Comparison of ENCODE assay signal across 9 cellular contexts in the genomic region with DNA sequence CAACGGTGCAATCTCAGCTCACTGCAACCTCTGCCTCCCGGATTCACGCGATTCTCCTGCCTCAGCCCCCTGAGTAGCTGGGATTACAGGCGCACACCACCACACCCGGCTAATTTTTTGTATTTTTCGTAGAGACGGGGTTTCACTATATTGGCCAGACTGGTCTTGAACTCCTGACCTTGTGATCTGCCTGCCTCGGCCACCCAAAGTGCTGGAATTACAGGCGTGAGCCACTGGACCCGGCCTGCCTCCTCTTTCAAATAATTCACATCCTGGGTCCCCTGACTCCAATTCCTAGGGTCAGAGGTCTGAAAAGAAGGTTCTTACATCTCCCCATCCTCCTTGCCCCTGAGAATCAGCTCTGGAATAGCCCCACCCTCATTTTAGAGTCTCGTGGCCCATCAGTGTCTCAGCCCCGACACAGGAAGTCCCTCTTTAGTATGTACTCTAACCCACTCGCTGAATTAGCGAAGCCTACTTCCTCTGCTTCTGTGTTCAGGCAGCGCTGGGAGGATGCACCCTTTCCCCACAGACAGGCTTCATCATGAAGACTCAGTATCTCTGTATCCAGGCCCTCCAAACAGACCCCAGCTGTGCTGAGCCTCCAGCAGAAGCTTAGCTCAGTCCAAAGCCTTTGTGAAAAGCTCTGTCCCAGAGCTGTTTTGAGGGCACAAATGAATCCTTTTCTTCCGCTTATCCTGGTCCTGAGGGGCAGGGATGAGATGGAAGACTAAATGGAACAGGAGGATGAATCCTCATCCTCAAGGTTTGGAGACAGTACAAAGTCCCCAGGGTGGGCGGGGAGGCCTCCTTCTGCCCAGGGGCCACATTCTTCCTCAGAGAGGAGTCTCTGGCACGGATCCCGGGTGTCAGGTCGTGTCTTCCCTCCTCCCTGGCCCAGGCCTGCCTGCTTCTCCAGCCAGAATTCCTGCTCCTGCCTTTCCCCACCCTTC. TPM values are rescaled to one million over a fixed set of nuclear protein-coding genes. Genes with fewer than 3 reads are reported as not detected.
DNase-seq lines count a peak whose midpoint lies in the region; ATAC-seq lines count a peak whose summit lies in the region.
"Had no signal": no experiment of that assay in that cellular context is flagged by ENCODE, and none has a peak within 500 bp of the region (broad histone marks: within the 10 kb centered on the region; RNA-seq: fewer than 3 reads in every experiment).

No MANE protein-coding gene starts in this region.

- H3K4me1 Mint-ChIP-seq in activated naive CD4-positive, alpha-beta T cell treated with anti-CD3 and anti-CD28 coated beads, Interleukin-2, amount 50 U/mL, for 24 hours, result peaks cover 61% of the 10 kb centered on the region

- H3K4me1 ChIP-seq in NT2/D1 (ENCODE audit: insufficient read depth, insufficient read length) (peaks cover 30% of the 10 kb centered on the region), mesodermal cell (ENCODE audit: control insufficient read depth, insufficient read depth, low read length, poor library complexity, severe bottlenecking) (peaks cover 25% of the 10 kb centered on the region)

- no peaks in the 10 kb centered on the region for H3K9me3 Mint-ChIP-seq in activated naive CD4-positive, alpha-beta T cell treated with anti-CD3 and anti-CD28 coated beads, Interleukin-2, amount 50 U/mL, for 24 hours

- H3K4me3 ChIP-seq in NT2/D1 (ENCODE audit: insufficient read length, low read depth) (no peak overlapping the region), mesodermal cell (ENCODE audit: extremely low read depth, insufficient read depth, low read length, poor library complexity, severe bottlenecking) (no peak overlapping the region)

- no peaks in the 10 kb centered on the region for H3K27me3 ChIP-seq in NT2/D1 (ENCODE audit: insufficient read depth, insufficient read length)

- WGBS in mesodermal cell (ENCODE audit: insufficient coverage in 2 of 2), 2 experiments, result 77 to 78% methylated on average over 21 of the region's 21 CpGs

- no peak for DNase-seq in activated CD4-positive, CD25-positive, alpha-beta regulatory T cell treated with anti-CD3 and anti-CD28 coated beads, Interleukin-2, amount 50 U/mL, for 72 hours
- DNase-seq in NT2/D1 (ENCODE audit: low read depth, low spot score), result no peak
- DNase-seq in NCI-H526 treated with DMSO at 0.1 percent for 48 hours (lab: John Stamatoyannopoulos, UW), result no peak
- no peak for DNase-seq in hippocampal formation (lab: John Stamatoyannopoulos, UW)

- H3K36me3 Mint-ChIP-seq in activated naive CD4-positive, alpha-beta T cell treated with anti-CD3 and anti-CD28 coated beads, Interleukin-2, amount 50 U/mL, for 24 hours, result no peaks in the 10 kb centered on the region

- peak; percentile 57 to 66 for ATAC-seq in activated CD4-positive, CD25-positive, alpha-beta regulatory T cell treated with anti-CD3 and anti-CD28 coated beads, Interleukin-2, amount 50 U/mL, for 24 hours
- ATAC-seq in HG02678 (IDR thresholded peaks at IDR 0.05; ENCODE audit: unreplicated experiment), result peak; percentile 74

- peak overlapping the region; percentile 0 for H3K9ac ChIP-seq in NT2/D1 (ENCODE audit: insufficient read length, low read depth)

- H3K27ac ChIP-seq in mesodermal cell (ENCODE audit: low read depth, low read length, severe bottlenecking), result peak overlapping the region; percentile 60
- H3K27ac ChIP-seq: C4-2B had no signal

- H3K36me3 ChIP-seq in NT2/D1 (ENCODE audit: insufficient read depth, insufficient read length, low read length) (no peaks in the 10 kb centered on the region), mesodermal cell (ENCODE audit: control insufficient read depth, insufficient read depth, low read length) (no peaks in the 10 kb centered on the region)

- H3K4me3 Mint-ChIP-seq in activated naive CD4-positive, alpha-beta T cell treated with anti-CD3 and anti-CD28 coated beads, Interleukin-2, amount 50 U/mL, for 24 hours, result peak overlapping the region; percentile 89

- peak overlapping the region; percentile 100 for H3K27ac Mint-ChIP-seq in activated naive CD4-positive, alpha-beta T cell treated with anti-CD3 and anti-CD28 coated beads, Interleukin-2, amount 50 U/mL, for 24 hours

- no peaks in the 10 kb centered on the region for H3K27me3 Mint-ChIP-seq in activated naive CD4-positive, alpha-beta T cell treated with anti-CD3 and anti-CD28 coated beads, Interleukin-2, amount 50 U/mL, for 24 hours

- H3K9me3 ChIP-seq in NT2/D1 (ENCODE audit: insufficient read depth, low read length), result no peaks in the 10 kb centered on the region
- no peaks in the 10 kb centered on the region for H3K9me3 ChIP-seq in mesodermal cell (ENCODE audit: control insufficient read depth, low read length)

RNA-seq across cellular contexts. Expression of a gene that starts 3.5 kb away (rescaled TPM):
- polyA plus RNA-seq in mesodermal cell (2013, experiment 1 of 2), result 3.2 TPM
- 1.7 TPM for polyA plus RNA-seq in mesodermal cell (2013, experiment 2 of 2)

RNA-seq across cellular contexts. Expression of a gene that starts 14.9 kb away (rescaled TPM):
- 6.3 TPM for polyA plus RNA-seq in mesodermal cell (2013, experiment 1 of 2)
- 4.0 TPM for polyA plus RNA-seq in mesodermal cell (2013, experiment 2 of 2)

RNA-seq across cellular contexts. Expression of a gene that starts 25.1 kb away (rescaled TPM):
- 261 TPM for polyA plus RNA-seq in mesodermal cell (2013, experiment 1 of 2)
- 233 TPM for polyA plus RNA-seq in mesodermal cell (2013, experiment 2 of 2)

RNA-seq across cellular contexts. Expression of a gene that starts 30.6 kb away (rescaled TPM):
- 38.7 TPM for polyA plus RNA-seq in mesodermal cell (2013, experiment 1 of 2)
- 38.1 TPM for polyA plus RNA-seq in mesodermal cell (2013, experiment 2 of 2)

RNA-seq across cellular contexts. Expression of a gene that starts 56.9 kb away (rescaled TPM):
- 64.8 TPM for polyA plus RNA-seq in mesodermal cell (2013, experiment 1 of 2)
- 55.8 TPM for polyA plus RNA-seq in mesodermal cell (2013, experiment 2 of 2)
